ENCODE assay signal across 1 cellular context in genomic region chr2:26764078-26764887, GRCh38.
A peak's percentile ranks its signal among the peaks of the same experiment; 100 is the strongest.
TF ChIP-seq lines count a peak whose summit lies in the region.

Gene SLC35F6, plus strand, starts transcription at chr2:26764284. Its CDS starts 66 bp downstream, at chr2:26764350.

TF ChIP-seq in HepG2, 621 proteins besides CTCF, POLR2A, EP300 and RAD21 (continued from another document):
- TF ChIP-seq SNAPC4 (CRISPR knock-in tag; IDR thresholded peaks at IDR 0.05): no peak
- peak; percentile 96 for TF ChIP-seq ZNF687 (CRISPR knock-in tag; IDR thresholded peaks at IDR 0.05)
- TF ChIP-seq SNAI1 (CRISPR knock-in tag; IDR thresholded peaks at IDR 0.05; ENCODE audit: borderline replicate concordance): no peak
- TF ChIP-seq RELA (CRISPR knock-in tag; IDR thresholded peaks at IDR 0.05): peak; percentile 75; the same call in 1 of the 2 replicates
- TF ChIP-seq HBP1 (CRISPR knock-in tag; IDR thresholded peaks at IDR 0.05; ENCODE audit: low read depth): no peak; the same call in 1 of the 2 replicates
- TF ChIP-seq ZNF772 (CRISPR knock-in tag; IDR thresholded peaks at IDR 0.05): peak; percentile 90
- TF ChIP-seq ZNF788 (CRISPR knock-in tag; IDR thresholded peaks at IDR 0.05; ENCODE audit: borderline replicate concordance): peak; percentile 95
- 0 out of 2 replicates have a peak, but pooled peaks have one; percentile 62 for TF ChIP-seq ZBTB4 (CRISPR knock-in tag; IDR thresholded peaks at IDR 0.05; ENCODE audit: borderline replicate concordance)
- TF ChIP-seq DPF2 (CRISPR knock-in tag; IDR thresholded peaks at IDR 0.05; ENCODE audit: borderline replicate concordance, low read depth): no peak
- no peak for TF ChIP-seq CBX2 (IDR thresholded peaks at IDR 0.05; ENCODE audit: low read depth, low read length)
- no peak; the same call in 1 of the 2 replicates for TF ChIP-seq CBX2 (CRISPR knock-in tag; IDR thresholded peaks at IDR 0.05; ENCODE audit: low read depth)
- peak; percentile 45; the same call in 1 of the 2 replicates for TF ChIP-seq CREB1 (IDR thresholded peaks at IDR 0.05)
- TF ChIP-seq CREB1 (CRISPR knock-in tag; IDR thresholded peaks at IDR 0.05): no peak
- TF ChIP-seq ZNF101 (CRISPR knock-in tag; IDR thresholded peaks at IDR 0.05; ENCODE audit: borderline replicate concordance, low read depth): no peak
- TF ChIP-seq ZNF256 (CRISPR knock-in tag; conservative IDR thresholded peaks at IDR 0.05): no peak; the same call in 1 of the 2 replicates
- no peak for TF ChIP-seq PAWR (CRISPR knock-in tag; IDR thresholded peaks at IDR 0.05; ENCODE audit: borderline replicate concordance)
- TF ChIP-seq PITX1 (CRISPR knock-in tag; IDR thresholded peaks at IDR 0.05): no peak; the same call in 1 of the 2 replicates
- TF ChIP-seq RFX3 (CRISPR knock-in tag; IDR thresholded peaks at IDR 0.05): no peak
- TF ChIP-seq ZNF629 (CRISPR knock-in tag; conservative IDR thresholded peaks at IDR 0.05): no peak; the same call in 1 of the 2 replicates
- peak; percentile 80 for TF ChIP-seq AGO2 (optimal IDR thresholded peaks at IDR 0.05; ENCODE audit: low read depth, low read length)
- peak; percentile 70; the same call in 1 of the 2 replicates for TF ChIP-seq DNMT1 (CRISPR knock-in tag; IDR thresholded peaks at IDR 0.05)
- TF ChIP-seq E2F1 (CRISPR knock-in tag; IDR thresholded peaks at IDR 0.05): peak; percentile 69
- TF ChIP-seq GMEB1 (CRISPR knock-in tag; IDR thresholded peaks at IDR 0.05; ENCODE audit: borderline replicate concordance): peak; percentile 73; the same call in 1 of the 2 replicates
- TF ChIP-seq ZNF432 (CRISPR knock-in tag; IDR thresholded peaks at IDR 0.05; ENCODE audit: borderline replicate concordance): no peak
- no peak for TF ChIP-seq CEBPB (IDR thresholded peaks at IDR 0.05; ENCODE audit: borderline replicate concordance, low read depth, low read length)
- peak; percentile 75 for TF ChIP-seq ZNF205 (CRISPR knock-in tag; IDR thresholded peaks at IDR 0.05)
- no peak for TF ChIP-seq XBP1 (CRISPR knock-in tag; IDR thresholded peaks at IDR 0.05)
- TF ChIP-seq ZNF263 (CRISPR knock-in tag; IDR thresholded peaks at IDR 0.05): no peak
- no peak for TF ChIP-seq NPAS2 (CRISPR knock-in tag; IDR thresholded peaks at IDR 0.05; ENCODE audit: borderline replicate concordance)
- peak; percentile 69 for TF ChIP-seq ZNF891 (CRISPR knock-in tag; IDR thresholded peaks at IDR 0.05)
- TF ChIP-seq MBD4 (IDR thresholded peaks at IDR 0.05; ENCODE audit: borderline replicate concordance, low read length): no peak
- TF ChIP-seq RFX1 (IDR thresholded peaks at IDR 0.05): no peak
- peak; percentile 72 for TF ChIP-seq ZNF607 (CRISPR knock-in tag; IDR thresholded peaks at IDR 0.05; ENCODE audit: borderline replicate concordance)
- TF ChIP-seq SMARCE1 (IDR thresholded peaks at IDR 0.05; ENCODE audit: borderline replicate concordance): no peak
- TF ChIP-seq MIER2 (CRISPR knock-in tag; IDR thresholded peaks at IDR 0.05): no peak
- TF ChIP-seq ZNF17 (CRISPR knock-in tag; IDR thresholded peaks at IDR 0.05): peak; percentile 34; the same call in 1 of the 2 replicates
- TF ChIP-seq ATF3 (CRISPR knock-in tag; IDR thresholded peaks at IDR 0.05): no peak
- no peak for TF ChIP-seq ZMYM3 (CRISPR knock-in tag; IDR thresholded peaks at IDR 0.05)
- TF ChIP-seq POGK (CRISPR knock-in tag; conservative IDR thresholded peaks at IDR 0.05): peak; percentile 72; the same call in 1 of the 2 replicates
